1 cellular context compared by ENCODE assay signal in genomic region chr11:17528181-17528691, GRCh38.
TF ChIP-seq lines count a peak whose summit lies in the region.

No MANE protein-coding gene starts in this region.

TF ChIP-seq in GM12878, 131 proteins besides CTCF, POLR2A, EP300 and RAD21:
- TF ChIP-seq E4F1 (IDR thresholded peaks at IDR 0.05; ENCODE audit: borderline replicate concordance, partially characterized antibody) (no peak), CREM (IDR thresholded peaks at IDR 0.05; ENCODE audit: low read depth) (no peak), SMC3 (IDR thresholded peaks at IDR 0.05; ENCODE audit: borderline replicate concordance, low read length) (peak; percentile 61)
